1 cellular context compared by ENCODE assay signal in genomic region chr22:19878461-19879247, GRCh38.
TF ChIP-seq lines count a peak whose summit lies in the region.

No MANE protein-coding gene starts in this region.

TF ChIP-seq in K562, 482 proteins besides CTCF, POLR2A, EP300 and RAD21 (continued from another document):
- TF ChIP-seq JUN (IDR thresholded peaks at IDR 0.05; ENCODE audit: borderline replicate concordance, low read depth, low read length) (no peak), JUN (CRISPR knock-in tag; IDR thresholded peaks at IDR 0.05; ENCODE audit: borderline replicate concordance) (no peak), TEAD2 (tag; IDR thresholded peaks at IDR 0.05) (no peak), ATF1 (CRISPR knock-in tag; IDR thresholded peaks at IDR 0.05) (0 out of 2 replicates have a peak, but pooled peaks have one; percentile 28), ATF1 (tag; IDR thresholded peaks at IDR 0.05) (no peak), JUNB (CRISPR knock-in tag; conservative IDR thresholded peaks at IDR 0.05) (no peak), RBBP5 (IDR thresholded peaks at IDR 0.05; ENCODE audit: borderline replicate concordance, insufficient read depth, low read length, poor library complexity, severe bottlenecking) (peak; percentile 6), CHD7 (IDR thresholded peaks at IDR 0.05; ENCODE audit: low read depth, low read length) (peak; percentile 43), ZBTB40 (IDR thresholded peaks at IDR 0.05) (no peak), ZBTB40 (CRISPR knock-in tag; IDR thresholded peaks at IDR 0.05) (peak; percentile 17; the same call in 1 of the 2 replicates), THAP12 (CRISPR knock-in tag; IDR thresholded peaks at IDR 0.05) (peak; percentile 32; the same call in 1 of the 2 replicates), ZNF639 (CRISPR knock-in tag; conservative IDR thresholded peaks at IDR 0.05 in 1 of 2, IDR thresholded peaks at IDR 0.05 in 1 of 2) (0 out of 4 replicates have a peak, but pooled peaks of 1 of the 2 experiments have one; percentile 63)
- TF ChIP-seq, protein P1, sequence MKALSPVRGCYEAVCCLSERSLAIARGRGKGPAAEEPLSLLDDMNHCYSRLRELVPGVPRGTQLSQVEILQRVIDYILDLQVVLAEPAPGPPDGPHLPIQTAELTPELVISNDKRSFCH (CRISPR knock-in tag; IDR thresholded peaks at IDR 0.05), result no peak
- TF ChIP-seq, protein P1 (tag; IDR thresholded peaks at IDR 0.05), result peak; percentile 64
- TF ChIP-seq, protein P2, sequence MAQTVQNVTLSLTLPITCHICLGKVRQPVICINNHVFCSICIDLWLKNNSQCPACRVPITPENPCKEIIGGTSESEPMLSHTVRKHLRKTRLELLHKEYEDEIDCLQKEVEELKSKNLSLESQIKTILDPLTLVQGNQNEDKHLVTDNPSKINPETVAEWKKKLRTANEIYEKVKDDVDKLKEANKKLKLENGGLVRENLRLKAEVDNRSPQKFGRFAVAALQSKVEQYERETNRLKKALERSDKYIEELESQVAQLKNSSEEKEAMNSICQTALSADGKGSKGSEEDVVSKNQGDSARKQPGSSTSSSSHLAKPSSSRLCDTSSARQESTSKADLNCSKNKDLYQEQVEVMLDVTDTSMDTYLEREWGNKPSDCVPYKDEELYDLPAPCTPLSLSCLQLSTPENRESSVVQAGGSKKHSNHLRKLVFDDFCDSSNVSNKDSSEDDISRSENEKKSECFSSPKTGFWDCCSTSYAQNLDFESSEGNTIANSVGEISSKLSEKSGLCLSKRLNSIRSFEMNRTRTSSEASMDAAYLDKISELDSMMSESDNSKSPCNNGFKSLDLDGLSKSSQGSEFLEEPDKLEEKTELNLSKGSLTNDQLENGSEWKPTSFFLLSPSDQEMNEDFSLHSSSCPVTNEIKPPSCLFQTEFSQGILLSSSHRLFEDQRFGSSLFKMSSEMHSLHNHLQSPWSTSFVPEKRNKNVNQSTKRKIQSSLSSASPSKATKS (CRISPR knock-in tag; IDR thresholded peaks at IDR 0.05), result 0 out of 2 replicates have a peak, but pooled peaks have one; percentile 47
